In the genomic region with DNA sequence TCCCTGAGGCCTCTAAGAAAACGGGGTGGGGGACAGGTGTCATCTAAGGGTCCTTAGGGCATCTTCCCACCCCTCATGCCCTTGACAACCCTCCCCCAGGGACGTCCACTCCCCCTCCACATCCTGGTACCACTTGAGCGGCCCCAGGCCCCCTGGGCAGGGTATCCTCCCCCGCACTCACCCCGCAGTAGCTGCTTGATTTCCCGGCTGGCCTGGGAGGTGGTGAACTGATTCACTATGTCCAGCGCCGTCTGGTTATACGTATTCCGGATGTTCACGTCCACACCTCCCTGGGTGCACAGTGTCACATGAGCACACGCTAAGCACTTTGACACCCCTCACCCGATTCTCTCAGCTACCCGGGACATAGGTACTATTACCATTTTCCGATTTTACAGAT, we compare ENCODE assay signal across 14 cellular contexts. TPM values are rescaled to one million over a fixed set of nuclear protein-coding genes. Genes with fewer than 3 reads are reported as not detected.
DNase-seq lines count a peak whose midpoint lies in the region; ATAC-seq and TF ChIP-seq lines count a peak whose summit lies in the region.
"Had no signal": no experiment of that assay in that cellular context is flagged by ENCODE, and none has a peak within 500 bp of the region (broad histone marks: within the 10 kb centered on the region; RNA-seq: fewer than 3 reads in every experiment).

No MANE protein-coding gene starts in this region.

- WGBS in spleen, 5 donors: 74 to 82% (median 76%) methylated on average over 15 of the region's 15 CpGs

- CTCF ChIA-PET in WTC11 (lab: Charles Lee): interaction anchor here (0.8 to 3.0 kb wide), 10 partner anchors 9 to 111 kb away, joined by 3 to 11 read pairs (median 4); a partner anchor contains a TSS

- TF ChIP-seq CTCF in left ventricle myocardium inferior (IDR thresholded peaks at IDR 0.05; ENCODE audit: borderline replicate concordance) (no peak), right atrium auricular region (IDR thresholded peaks at IDR 0.05) (no peak), WTC11 (IDR thresholded peaks at IDR 0.05) (no peak), spleen (IDR thresholded peaks at IDR 0.05 in 8 of 11, conservative IDR thresholded peaks at IDR 0.05 in 3 of 11) (no peak), tibial artery (IDR thresholded peaks at IDR 0.05) (no peak)

- no peak for ATAC-seq in WTC11
- no peak for ATAC-seq in HG03432 (IDR thresholded peaks at IDR 0.05; ENCODE audit: unreplicated experiment)
- ATAC-seq in GM21381 (IDR thresholded peaks at IDR 0.05; ENCODE audit: unreplicated experiment): no peak

- H3K4me1 Mint-ChIP-seq in WTC11: no peaks in the 10 kb centered on the region
- H3K4me1 Mint-ChIP-seq: B cell had no signal

- no peaks in the 10 kb centered on the region for H3K9me3 Mint-ChIP-seq in WTC11
- H3K9me3 Mint-ChIP-seq: CD4-positive, alpha-beta T cell had no signal

- H3K27ac ChIP-seq in left ventricle myocardium inferior (replicated peaks) (peak overlapping the region; percentile 96), right atrium auricular region (no peak overlapping the region), spleen (peak overlapping the region in 5 of 8 donors; percentile 21 to 90 (median 82)), tibial artery (no peak overlapping the region)
- H3K27ac ChIP-seq: C4-2B, GM23248 had no signal

- no peaks in the 10 kb centered on the region for H3K9me3 ChIP-seq in left ventricle myocardium inferior (replicated peaks)
- H3K9me3 ChIP-seq in right atrium auricular region: no peaks in the 10 kb centered on the region
- H3K9me3 ChIP-seq in spleen: no peaks in the 10 kb centered on the region
- no peaks in the 10 kb centered on the region for H3K9me3 ChIP-seq in tibial artery
- H3K9me3 ChIP-seq: Caco-2, HAP-1 had no signal

- no peak for TF ChIP-seq POLR2A in spleen (IDR thresholded peaks at IDR 0.05)

- 0 out of 2 replicates have a peak overlapping the region, but pooled peaks have one; percentile 24 for H3K27ac Mint-ChIP-seq in WTC11
- H3K27ac Mint-ChIP-seq: B cell; CD4-positive, alpha-beta T cell had no signal

- POLR2A ChIA-PET in WTC11 (lab: Charles Lee): interaction anchor here (0.6 kb wide), 1 partner anchor 118 kb away, joined by 4 read pairs; no protein-coding TSS in a partner anchor

- intact Hi-C loops in left ventricle myocardium inferior (cut with micrococcal nuclease): no loop called here
- intact Hi-C loops in spleen (cut with DNase I; ENCODE audit: low total_unique reads): no loop called here
- intact Hi-C loops in tibial artery (cut with DNase I; ENCODE audit: low total_unique reads): no loop called here

- no peaks in the 10 kb centered on the region for H3K27me3 Mint-ChIP-seq in WTC11 (ENCODE audit: low read depth)
- H3K27me3 Mint-ChIP-seq: B cell; CD4-positive, alpha-beta T cell had no signal

- no peak for DNase-seq in left ventricle myocardium inferior
- DNase-seq in right atrium auricular region (ENCODE audit: low spot score): no peak
- DNase-seq in WTC11 (ENCODE audit: low spot score): no peak
- DNase-seq in spleen: peak; percentile 40
- DNase-seq in tibial artery: no peak
- no peak for DNase-seq in NCI-H1105 (lab: John Stamatoyannopoulos, UW)
- DNase-seq: Caco-2; CD4-positive, alpha-beta T cell; GM23248 had no signal

- H3K4me1 ChIP-seq in left ventricle myocardium inferior (peaks cover 68% of the 10 kb centered on the region), right atrium auricular region (peaks cover 0 to 44% of the 10 kb centered on the region in 2 donors), spleen (peaks cover 0 to 98% (median 59%) of the 10 kb centered on the region in 6 donors), tibial artery (peaks cover 0 to 48% (median 32%) of the 10 kb centered on the region in 4 donors)
- H3K4me1 ChIP-seq: HAP-1 had no signal

- H3K4me3 Mint-ChIP-seq in WTC11: no peak overlapping the region
- H3K4me3 Mint-ChIP-seq: B cell; CD4-positive, alpha-beta T cell had no signal

- H3K4me3 ChIP-seq in left ventricle myocardium inferior (no peak overlapping the region), right atrium auricular region (no peak overlapping the region), spleen (no peak overlapping the region), tibial artery (no peak overlapping the region)
- H3K4me3 ChIP-seq: GM23248, HAP-1 had no signal

- 0 out of 2 replicates have a peak, but pooled peaks cover 4% of the 10 kb centered on the region for H3K36me3 Mint-ChIP-seq in WTC11

- H3K36me3 ChIP-seq in left ventricle myocardium inferior: peaks cover 70% of the 10 kb centered on the region
- H3K36me3 ChIP-seq in right atrium auricular region: peaks cover 71% of the 10 kb centered on the region
- H3K36me3 ChIP-seq in spleen: peaks cover 0 to 80% (median 8%) of the 10 kb centered on the region in 6 donors
- peaks cover 12 to 89% (median 51%) of the 10 kb centered on the region in 3 donors for H3K36me3 ChIP-seq in tibial artery

- H3K27me3 ChIP-seq in left ventricle myocardium inferior (ENCODE audit: low read depth): no peaks in the 10 kb centered on the region
- H3K27me3 ChIP-seq in right atrium auricular region: no peaks in the 10 kb centered on the region
- no peaks in the 10 kb centered on the region for H3K27me3 ChIP-seq in spleen (replicated peaks in 1 of 7)
- no peaks in the 10 kb centered on the region for H3K27me3 ChIP-seq in tibial artery

TF ChIP-seq in WTC11, 78 proteins besides CTCF, POLR2A, EP300 and RAD21 (continues in another document):
- no peak for TF ChIP-seq RORB (CRISPR knock-in tag; IDR thresholded peaks at IDR 0.05)
- no peak for TF ChIP-seq TEAD1 (CRISPR knock-in tag; IDR thresholded peaks at IDR 0.05)
- TF ChIP-seq, protein P1, sequence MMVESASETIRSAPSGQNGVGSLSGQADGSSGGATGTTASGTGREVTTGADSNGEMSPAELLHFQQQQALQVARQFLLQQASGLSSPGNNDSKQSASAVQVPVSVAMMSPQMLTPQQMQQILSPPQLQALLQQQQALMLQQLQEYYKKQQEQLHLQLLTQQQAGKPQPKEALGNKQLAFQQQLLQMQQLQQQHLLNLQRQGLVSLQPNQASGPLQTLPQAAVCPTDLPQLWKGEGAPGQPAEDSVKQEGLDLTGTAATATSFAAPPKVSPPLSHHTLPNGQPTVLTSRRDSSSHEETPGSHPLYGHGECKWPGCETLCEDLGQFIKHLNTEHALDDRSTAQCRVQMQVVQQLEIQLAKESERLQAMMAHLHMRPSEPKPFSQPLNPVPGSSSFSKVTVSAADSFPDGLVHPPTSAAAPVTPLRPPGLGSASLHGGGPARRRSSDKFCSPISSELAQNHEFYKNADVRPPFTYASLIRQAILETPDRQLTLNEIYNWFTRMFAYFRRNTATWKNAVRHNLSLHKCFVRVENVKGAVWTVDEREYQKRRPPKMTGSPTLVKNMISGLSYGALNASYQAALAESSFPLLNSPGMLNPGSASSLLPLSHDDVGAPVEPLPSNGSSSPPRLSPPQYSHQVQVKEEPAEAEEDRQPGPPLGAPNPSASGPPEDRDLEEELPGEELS (CRISPR knock-in tag; IDR thresholded peaks at IDR 0.05): no peak
- no peak for TF ChIP-seq ZBTB21 (CRISPR knock-in tag; IDR thresholded peaks at IDR 0.05; ENCODE audit: borderline replicate concordance)
- TF ChIP-seq JUN (CRISPR knock-in tag; IDR thresholded peaks at IDR 0.05): no peak
- no peak for TF ChIP-seq NFE2L1 (CRISPR knock-in tag; IDR thresholded peaks at IDR 0.05)
- TF ChIP-seq ELF4 (CRISPR knock-in tag; IDR thresholded peaks at IDR 0.05; ENCODE audit: low read depth): no peak
- TF ChIP-seq ZNF423 (CRISPR knock-in tag; IDR thresholded peaks at IDR 0.05): no peak
- TF ChIP-seq, protein P2, sequence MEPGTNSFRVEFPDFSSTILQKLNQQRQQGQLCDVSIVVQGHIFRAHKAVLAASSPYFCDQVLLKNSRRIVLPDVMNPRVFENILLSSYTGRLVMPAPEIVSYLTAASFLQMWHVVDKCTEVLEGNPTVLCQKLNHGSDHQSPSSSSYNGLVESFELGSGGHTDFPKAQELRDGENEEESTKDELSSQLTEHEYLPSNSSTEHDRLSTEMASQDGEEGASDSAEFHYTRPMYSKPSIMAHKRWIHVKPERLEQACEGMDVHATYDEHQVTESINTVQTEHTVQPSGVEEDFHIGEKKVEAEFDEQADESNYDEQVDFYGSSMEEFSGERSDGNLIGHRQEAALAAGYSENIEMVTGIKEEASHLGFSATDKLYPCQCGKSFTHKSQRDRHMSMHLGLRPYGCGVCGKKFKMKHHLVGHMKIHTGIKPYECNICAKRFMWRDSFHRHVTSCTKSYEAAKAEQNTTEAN (CRISPR knock-in tag; IDR thresholded peaks at IDR 0.05): no peak
- TF ChIP-seq, protein P3, sequence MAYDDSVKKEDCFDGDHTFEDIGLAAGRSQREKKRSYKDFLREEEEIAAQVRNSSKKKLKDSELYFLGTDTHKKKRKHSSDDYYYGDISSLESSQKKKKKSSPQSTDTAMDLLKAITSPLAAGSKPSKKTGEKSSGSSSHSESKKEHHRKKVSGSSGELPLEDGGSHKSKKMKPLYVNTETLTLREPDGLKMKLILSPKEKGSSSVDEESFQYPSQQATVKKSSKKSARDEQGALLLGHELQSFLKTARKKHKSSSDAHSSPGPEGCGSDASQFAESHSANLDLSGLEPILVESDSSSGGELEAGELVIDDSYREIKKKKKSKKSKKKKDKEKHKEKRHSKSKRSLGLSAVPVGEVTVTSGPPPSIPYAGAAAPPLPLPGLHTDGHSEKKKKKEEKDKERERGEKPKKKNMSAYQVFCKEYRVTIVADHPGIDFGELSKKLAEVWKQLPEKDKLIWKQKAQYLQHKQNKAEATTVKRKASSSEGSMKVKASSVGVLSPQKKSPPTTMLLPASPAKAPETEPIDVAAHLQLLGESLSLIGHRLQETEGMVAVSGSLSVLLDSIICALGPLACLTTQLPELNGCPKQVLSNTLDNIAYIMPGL (CRISPR knock-in tag; IDR thresholded peaks at IDR 0.05): no peak

RNA-seq across cellular contexts. Expression of a gene that starts 9.7 kb away (rescaled TPM):
- total RNA-seq in left ventricle myocardium inferior (34.3 TPM), right atrium auricular region (10 to 100 TPM; 18.3 to 28.7 TPM), WTC11 (2021) (31.3 to 32.2 TPM (median 31.9 TPM) in 3 replicates), spleen (100 to 1,000 TPM in 3 of 7 donors, 10 to 100 TPM in 4; 33.5 to 135 (median 51.1) TPM)
- polyA plus RNA-seq in spleen: 10 to 100 TPM in 1 of 3 donors, 1 to 10 TPM in 2; 4.7 to 27.8 (median 6.2) TPM

RNA-seq across cellular contexts. Expression of a gene that starts 10.7 kb away (rescaled TPM):
- total RNA-seq in left ventricle myocardium inferior (6.8 TPM), right atrium auricular region (10 to 100 TPM in 1 of 2 donors, 1 to 10 TPM in 1; 9.6 to 13.8 TPM), WTC11 (2021) (47.8 to 53.4 TPM (median 51.5 TPM) in 3 replicates), spleen (10 to 100 TPM; 31.0 to 58.1 (median 35.4) TPM)
- 10 to 100 TPM; 40.8 to 87.8 (median 68.9) TPM for polyA plus RNA-seq in spleen

RNA-seq across cellular contexts. Expression of a gene that starts 19.9 kb away (rescaled TPM):
- total RNA-seq in left ventricle myocardium inferior: 2.0 TPM
- total RNA-seq in right atrium auricular region: 1 to 10 TPM; 4.1 to 8.5 TPM
- total RNA-seq in WTC11 (2021): 94.3 to 103 TPM (median 97.0 TPM) in 3 replicates
- 10 to 100 TPM; 44.0 to 97.8 (median 75.1) TPM for total RNA-seq in spleen
- 100 to 1,000 TPM in 1 of 3 donors, 10 to 100 TPM in 2; 28.6 to 153 (median 92.6) TPM for polyA plus RNA-seq in spleen
- total RNA-seq: GM23248 had no signal
- polyA plus RNA-seq: GM23248 had no signal

RNA-seq across cellular contexts. Expression of a gene that starts 49.2 kb away (rescaled TPM):
- total RNA-seq in left ventricle myocardium inferior: 38.8 TPM
- 10 to 100 TPM; 56.3 to 61.6 TPM for total RNA-seq in right atrium auricular region
- 64.7 to 76.9 TPM (median 68.6 TPM) in 3 replicates for total RNA-seq in WTC11 (2021)
- total RNA-seq in spleen: 100 to 1,000 TPM in 1 of 7 donors, 10 to 100 TPM in 6; 66.6 to 101 (median 94.1) TPM
- 10 to 100 TPM; 24.8 to 77.8 (median 59.5) TPM for polyA plus RNA-seq in spleen

Comparison
In these comparisons a context has a peak if more than half of its experiments do, and no peak if none do; other contexts are left out.
1. H3K27ac ChIP-seq: peak in left ventricle myocardium inferior (single experiment) and spleen (5 of 8); none in right atrium auricular region (0 of 2) and tibial artery (0 of 2).
2. RNA of a gene that starts 19.9 kb away (total RNA-seq): 94.3 to 103 TPM in WTC11 and 44.0 to 97.8 TPM in spleen; 4.1 to 8.5 TPM in right atrium auricular region and 2.0 TPM in left ventricle myocardium inferior (single experiment); every median in the first group is over 4 times any median in the second.